2 cellular contexts compared by ENCODE assay signal in genomic region chr20:58718121-58718563, GRCh38.
TF ChIP-seq lines count a peak whose summit lies in the region.

No MANE protein-coding gene starts in this region.

TF ChIP-seq in SK-N-SH, 30 proteins besides CTCF, POLR2A, EP300 and RAD21 (continued from another document):
- TF ChIP-seq, protein P1, sequence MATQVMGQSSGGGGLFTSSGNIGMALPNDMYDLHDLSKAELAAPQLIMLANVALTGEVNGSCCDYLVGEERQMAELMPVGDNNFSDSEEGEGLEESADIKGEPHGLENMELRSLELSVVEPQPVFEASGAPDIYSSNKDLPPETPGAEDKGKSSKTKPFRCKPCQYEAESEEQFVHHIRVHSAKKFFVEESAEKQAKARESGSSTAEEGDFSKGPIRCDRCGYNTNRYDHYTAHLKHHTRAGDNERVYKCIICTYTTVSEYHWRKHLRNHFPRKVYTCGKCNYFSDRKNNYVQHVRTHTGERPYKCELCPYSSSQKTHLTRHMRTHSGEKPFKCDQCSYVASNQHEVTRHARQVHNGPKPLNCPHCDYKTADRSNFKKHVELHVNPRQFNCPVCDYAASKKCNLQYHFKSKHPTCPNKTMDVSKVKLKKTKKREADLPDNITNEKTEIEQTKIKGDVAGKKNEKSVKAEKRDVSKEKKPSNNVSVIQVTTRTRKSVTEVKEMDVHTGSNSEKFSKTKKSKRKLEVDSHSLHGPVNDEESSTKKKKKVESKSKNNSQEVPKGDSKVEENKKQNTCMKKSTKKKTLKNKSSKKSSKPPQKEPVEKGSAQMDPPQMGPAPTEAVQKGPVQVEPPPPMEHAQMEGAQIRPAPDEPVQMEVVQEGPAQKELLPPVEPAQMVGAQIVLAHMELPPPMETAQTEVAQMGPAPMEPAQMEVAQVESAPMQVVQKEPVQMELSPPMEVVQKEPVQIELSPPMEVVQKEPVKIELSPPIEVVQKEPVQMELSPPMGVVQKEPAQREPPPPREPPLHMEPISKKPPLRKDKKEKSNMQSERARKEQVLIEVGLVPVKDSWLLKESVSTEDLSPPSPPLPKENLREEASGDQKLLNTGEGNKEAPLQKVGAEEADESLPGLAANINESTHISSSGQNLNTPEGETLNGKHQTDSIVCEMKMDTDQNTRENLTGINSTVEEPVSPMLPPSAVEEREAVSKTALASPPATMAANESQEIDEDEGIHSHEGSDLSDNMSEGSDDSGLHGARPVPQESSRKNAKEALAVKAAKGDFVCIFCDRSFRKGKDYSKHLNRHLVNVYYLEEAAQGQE (IDR thresholded peaks at IDR 0.05; ENCODE audit: low read depth, low read length): no peak
- TF ChIP-seq MXI1 (IDR thresholded peaks at IDR 0.05; ENCODE audit: low read depth, low read length) (no peak), USF2 (IDR thresholded peaks at IDR 0.05; ENCODE audit: borderline replicate concordance, low read depth, low read length) (no peak), USF1 (IDR thresholded peaks at IDR 0.05; ENCODE audit: borderline replicate concordance, low read depth) (no peak), NFIC (IDR thresholded peaks at IDR 0.05; ENCODE audit: borderline replicate concordance) (no peak), EZH2phosphoT487 (IDR thresholded peaks at IDR 0.05; ENCODE audit: borderline replicate concordance, low read depth) (no peak), TAF1 (IDR thresholded peaks at IDR 0.05; ENCODE audit: borderline replicate concordance, low read depth, low read length) (no peak), FOXM1 (IDR thresholded peaks at IDR 0.05; ENCODE audit: low read depth) (no peak), RFX5 (IDR thresholded peaks at IDR 0.05; ENCODE audit: low read length) (no peak)

TF ChIP-seq in SK-N-SH treated with all-trans-retinoic acid at 6 μM for 48 hours, 23 proteins besides CTCF, POLR2A, EP300 and RAD21 (continued from another document):
- TF ChIP-seq CREB5 (CRISPR knock-in tag; IDR thresholded peaks at IDR 0.05; ENCODE audit: low read depth) (no peak), POU6F1 (CRISPR knock-in tag; IDR thresholded peaks at IDR 0.05; ENCODE audit: borderline replicate concordance, low read depth) (no peak), PPARA (CRISPR knock-in tag; IDR thresholded peaks at IDR 0.05; ENCODE audit: borderline replicate concordance) (no peak), ZNF565 (CRISPR knock-in tag; conservative IDR thresholded peaks at IDR 0.05; ENCODE audit: low read depth) (no peak), TOX (CRISPR knock-in tag; IDR thresholded peaks at IDR 0.05; ENCODE audit: borderline replicate concordance) (no peak), ARNTL (CRISPR knock-in tag; IDR thresholded peaks at IDR 0.05; ENCODE audit: borderline replicate concordance, low read depth) (no peak), ZC3H10 (CRISPR knock-in tag; IDR thresholded peaks at IDR 0.05) (no peak), CSRNP3 (CRISPR knock-in tag; IDR thresholded peaks at IDR 0.05) (no peak), ZNF8 (CRISPR knock-in tag; IDR thresholded peaks at IDR 0.05) (no peak), ISL1 (CRISPR knock-in tag; IDR thresholded peaks at IDR 0.05) (no peak)
